ENCODE assay signal across 8 cellular contexts in genomic region chr1:74468982-74469603, GRCh38. TPM values are rescaled to one million over a fixed set of nuclear protein-coding genes. Genes with fewer than 3 reads are reported as not detected.
DNase-seq lines count a peak whose midpoint lies in the region; ATAC-seq and TF ChIP-seq lines count a peak whose summit lies in the region.

No MANE protein-coding gene starts in this region.

- no peak overlapping the region for H3K4me3 ChIP-seq in HFF-Myc (replicated peaks; ENCODE audit: low read depth, low read length)

- H3K9me3 Mint-ChIP-seq in activated T-helper 2 cell treated with anti-CD3 and anti-CD28 coated beads, Interferon-gamma antibody, Interleukin-2, Interleukin-4, amounts not matched to agents 10 μg/mL and 5 μg/mL and 100 μg/mL, durations not matched to agents 14 hours and 24 hours and 36 hours, result no peaks in the 10 kb centered on the region

- DNase-seq in COR-L47 (lab: John Stamatoyannopoulos, UW) (peak; percentile 76), HFF-Myc (ENCODE audit: extremely low read depth, low read depth) (peak; percentile 11), NCI-H345 (lab: John Stamatoyannopoulos, UW) (peak; percentile 77), T47D (ENCODE audit: low read depth in 1 of 2, low spot score in 1 of 2) (peak; percentile 28 to 63), left lobe of liver (ENCODE audit: low spot score) (no peak), MV-4-11 (lab: John Stamatoyannopoulos, UW) (no peak)
- DNase-seq in effector CD8-positive, alpha-beta T cell (lab: John Stamatoyannopoulos, UW), result no peak
- no peak for DNase-seq in activated T-helper 2 cell treated with anti-CD3 and anti-CD28 coated beads, Interferon-gamma antibody, Interleukin-2, Interleukin-4, amounts not matched to agents 10 μg/mL and 5 μg/mL and 100 μg/mL, durations not matched to agents 14 hours and 24 hours and 36 hours (ENCODE audit: low spot score)

- no peak overlapping the region for H3K4me3 Mint-ChIP-seq in activated T-helper 2 cell treated with anti-CD3 and anti-CD28 coated beads, Interferon-gamma antibody, Interleukin-2, Interleukin-4, amounts not matched to agents 10 μg/mL and 5 μg/mL and 100 μg/mL, durations not matched to agents 14 hours and 24 hours and 36 hours (ENCODE audit: low read depth)

- TF ChIP-seq CTCF in HFF-Myc (IDR thresholded peaks at IDR 0.05; ENCODE audit: low read depth, low read length, missing control alignments), result peak; percentile 41

- no peaks in the 10 kb centered on the region for H3K27me3 Mint-ChIP-seq in activated T-helper 2 cell treated with anti-CD3 and anti-CD28 coated beads, Interferon-gamma antibody, Interleukin-2, Interleukin-4, amounts not matched to agents 10 μg/mL and 5 μg/mL and 100 μg/mL, durations not matched to agents 14 hours and 24 hours and 36 hours (ENCODE audit: low read depth)

- no peaks in the 10 kb centered on the region for H3K4me1 Mint-ChIP-seq in activated T-helper 2 cell treated with anti-CD3 and anti-CD28 coated beads, Interferon-gamma antibody, Interleukin-2, Interleukin-4, amounts not matched to agents 10 μg/mL and 5 μg/mL and 100 μg/mL, durations not matched to agents 14 hours and 24 hours and 36 hours (ENCODE audit: low read depth)

- intact Hi-C loops in activated T-helper 2 cell treated with anti-CD3 and anti-CD28 coated beads, Interferon-gamma antibody, Interleukin-2, Interleukin-4, amounts not matched to agents 10 μg/mL and 5 μg/mL and 100 μg/mL, durations not matched to agents 14 hours and 24 hours and 36 hours (cut with micrococcal nuclease), result loop anchor here (10.0 kb wide), 1 partner anchor 216 kb away; no protein-coding TSS in a partner anchor

- H3K36me3 Mint-ChIP-seq in activated T-helper 2 cell treated with anti-CD3 and anti-CD28 coated beads, Interferon-gamma antibody, Interleukin-2, Interleukin-4, amounts not matched to agents 10 μg/mL and 5 μg/mL and 100 μg/mL, durations not matched to agents 14 hours and 24 hours and 36 hours (ENCODE audit: low read depth), result no peaks in the 10 kb centered on the region

- in situ Hi-C loops in T47D (cut with HindIII; ENCODE audit: low pct_unique_long_range_greater_than_20kb, low sequenced_read_pairs), result no loop called here

- H3K27ac Mint-ChIP-seq in activated T-helper 2 cell treated with anti-CD3 and anti-CD28 coated beads, Interferon-gamma antibody, Interleukin-2, Interleukin-4, amounts not matched to agents 10 μg/mL and 5 μg/mL and 100 μg/mL, durations not matched to agents 14 hours and 24 hours and 36 hours, result no peak overlapping the region

- ATAC-seq in left lobe of liver, result peak; percentile 76

RNA-seq across cellular contexts. Expression of gene LRRC53, which starts 43.3 kb away (rescaled TPM):
- not detected for total RNA-seq in left lobe of liver
- total RNA-seq in activated T-helper 2 cell treated with anti-CD3 and anti-CD28 coated beads, Interferon-gamma antibody, Interleukin-2, Interleukin-4, amounts not matched to agents 10 μg/mL and 5 μg/mL and 100 μg/mL, durations not matched to agents 14 hours and 24 hours and 36 hours, result not detected in 2 replicates

Comparison
In these comparisons a context has a peak if more than half of its experiments do, and no peak if none do; other contexts are left out.
1. DNase-seq: peak in COR-L47 (single experiment), HFF-Myc (single experiment), NCI-H345 (single experiment) and T47D (2 of 2); none in left lobe of liver (single experiment), effector CD8-positive, alpha-beta T cell (single experiment), activated T-helper 2 cell treated with anti-CD3 and anti-CD28 coated beads, Interferon-gamma antibody, Interleukin-2, Interleukin-4, amounts not matched to agents 10 μg/mL and 5 μg/mL and 100 μg/mL, durations not matched to agents 14 hours and 24 hours and 36 hours (single experiment) and MV-4-11 (single experiment).